5 cellular contexts compared by ENCODE assay signal in the genomic region with DNA sequence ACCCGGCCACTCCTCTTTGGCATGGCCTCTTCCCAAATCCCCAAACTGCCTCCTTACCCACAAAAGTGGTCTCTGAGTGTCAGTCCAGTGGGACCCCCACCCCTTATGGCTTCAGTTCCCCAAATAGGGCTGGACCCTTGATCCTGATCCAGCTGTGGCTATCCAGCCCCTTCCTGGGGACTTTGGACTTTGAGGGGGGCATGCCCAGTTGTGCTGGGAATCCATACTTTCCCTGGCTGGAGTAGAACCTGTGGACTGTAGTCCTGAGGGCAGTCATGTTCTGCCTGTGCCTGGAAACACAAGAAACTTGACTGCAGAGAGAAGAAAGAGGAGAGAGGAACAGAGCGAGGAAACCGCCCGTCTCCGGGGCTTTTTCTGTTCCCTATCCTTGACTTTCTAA. TPM values are rescaled to one million over a fixed set of nuclear protein-coding genes. Genes with fewer than 3 reads are reported as not detected.
"Had no signal": no experiment of that assay in that cellular context is flagged by ENCODE, and none has a peak within 500 bp of the region (broad histone marks: within the 10 kb centered on the region; RNA-seq: fewer than 3 reads in every experiment).

No MANE protein-coding gene starts in this region.

RNA-seq across cellular contexts. Expression of a gene that starts 1.1 kb away (rescaled TPM):
- total RNA-seq: M059J, PC-3, Right ventricle myocardium superior, SJSA1 had no signal
- polyA plus RNA-seq: SK-N-SH had no signal
